In the genomic region with DNA sequence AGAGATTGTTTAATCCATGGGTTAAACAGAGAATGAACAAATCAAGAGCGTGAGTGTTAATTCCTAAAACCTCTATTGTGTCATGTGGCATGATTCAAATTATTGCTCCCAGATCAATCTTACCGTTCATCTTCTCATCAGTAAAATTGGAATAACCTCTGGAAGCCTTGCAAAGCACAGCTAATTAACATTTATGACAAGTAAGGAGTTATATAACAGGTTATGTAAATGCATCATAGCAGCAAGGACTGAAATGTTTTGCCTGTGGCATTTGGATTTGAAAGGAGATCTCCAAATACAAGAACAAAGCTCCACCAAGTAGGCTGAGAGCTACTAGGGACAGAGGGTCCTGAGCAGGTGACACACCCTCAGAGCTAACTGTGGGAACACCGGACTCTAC, we compare ENCODE assay signal across 22 cellular contexts.
"Had no signal": no experiment of that assay in that cellular context is flagged by ENCODE, and none has a peak within 500 bp of the region (broad histone marks: within the 10 kb centered on the region; RNA-seq: fewer than 3 reads in every experiment).

No MANE protein-coding gene starts in this region.

- H3K27me3 Mint-ChIP-seq: IgD-negative memory B cell had no signal

- H3K4me1 Mint-ChIP-seq: IgD-negative memory B cell had no signal

- H3K27ac ChIP-seq: HL-60, KMS-11, SJSA1, SK-N-MC had no signal

- H3K36me3 Mint-ChIP-seq: IgD-negative memory B cell had no signal

- H3K27ac Mint-ChIP-seq: IgD-negative memory B cell had no signal

- ATAC-seq: K562 had no signal

- DNase-seq: Kasumi-1, MM.1S, NCI-H1092 treated with DMSO at 0.1 percent for 48 hours, NCI-H1436, NCI-H187, NCI-H2029, NCI-H2081 treated with DMSO at 0.1 percent for 48 hours, NCI-H2171, NCI-H345, NCI-H446 treated with DMSO at 0.1 percent for 48 hours, NCI-H510A treated with DMSO at 0.1 percent for 48 hours, NCI-H69, NCI-H774, Right ventricle myocardium superior, RPMI8226, SIG-M5 had no signal

- H3K4me3 Mint-ChIP-seq: IgD-negative memory B cell had no signal
